In the genomic region with DNA sequence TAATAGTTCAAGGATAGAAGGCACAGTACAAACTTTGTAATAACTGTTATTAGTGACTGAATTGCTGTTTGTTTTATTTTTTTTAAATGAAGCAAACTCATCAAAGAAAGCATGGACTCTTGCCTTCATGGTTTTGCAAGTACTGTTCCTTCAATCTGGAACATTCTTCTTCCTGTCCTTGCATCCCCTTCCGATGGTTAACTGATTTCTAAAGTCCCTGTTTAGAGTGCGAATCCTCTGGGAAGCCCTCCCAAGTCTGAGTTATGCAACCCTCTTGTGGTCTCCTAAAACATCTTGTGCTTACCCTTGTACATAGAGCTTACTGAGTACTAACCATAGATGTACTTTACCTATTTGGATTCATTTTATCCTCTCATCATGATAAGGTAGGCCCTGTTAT, we compare ENCODE assay signal across 20 cellular contexts. TPM values are rescaled to one million over a fixed set of nuclear protein-coding genes. Genes with fewer than 3 reads are reported as not detected.
DNase-seq lines count a peak whose midpoint lies in the region; ATAC-seq, FAIRE-seq and TF ChIP-seq lines count a peak whose summit lies in the region.
"Had no signal": no experiment of that assay in that cellular context is flagged by ENCODE, and none has a peak within 500 bp of the region (broad histone marks: within the 10 kb centered on the region; RNA-seq: fewer than 3 reads in every experiment).

No MANE protein-coding gene starts in this region.

- POLR2A ChIA-PET in HEK293 (lab: Yijun Ruan, JAX), result interaction anchor here (1.0 kb wide), 1 partner anchor 82 kb away, joined by 3 read pairs; the partner anchor contains the start of gene DNTTIP2
- POLR2A ChIA-PET in MCF 10A (lab: Yijun Ruan, JAX), result interaction anchor here (0.6 kb wide), 1 partner anchor 756 kb away, joined by 3 read pairs; no protein-coding TSS in a partner anchor
- POLR2A ChIA-PET in activated CD8-positive, alpha-beta T cell treated with anti-CD3 and anti-CD28 coated beads, Interleukin-2, amount 10 ng/mL, durations not matched to agents 7 days and 5 days (lab: Charles Lee), result no interaction called here
- POLR2A ChIA-PET in CD4-positive, alpha-beta T cell (lab: Charles Lee), result no interaction called here

- H3K4me3 ChIP-seq in HEK293 (ENCODE audit: low read depth, low read length), result no peak overlapping the region
- no peak overlapping the region for H3K4me3 ChIP-seq in uterus
- H3K4me3 ChIP-seq: SJSA1 had no signal

- no peaks in the 10 kb centered on the region for H3K27me3 ChIP-seq in uterus
- no peaks in the 10 kb centered on the region for H3K27me3 ChIP-seq in CD4-positive, alpha-beta T cell (ENCODE audit: control insufficient read depth, insufficient read depth, low read length)
- H3K27me3 ChIP-seq: BE2C, SJSA1 had no signal

- no peak for TF ChIP-seq POLR2A in uterus (IDR thresholded peaks at IDR 0.05)

- no peak for ATAC-seq in activated CD8-positive, alpha-beta T cell treated with anti-CD3 and anti-CD28 coated beads, Interleukin-2, amount 10 ng/mL, durations not matched to agents 7 days and 5 days
- no peak for ATAC-seq in CD4-positive, alpha-beta T cell (ENCODE audit: poor library complexity)
- ATAC-seq: Right ventricle myocardium inferior had no signal

- H3K36me3 Mint-ChIP-seq in MCF 10A (ENCODE audit: insufficient read depth, unreplicated experiment), result no peaks in the 10 kb centered on the region
- H3K36me3 Mint-ChIP-seq in activated CD8-positive, alpha-beta T cell treated with anti-CD3 and anti-CD28 coated beads, Interleukin-2, amount 10 ng/mL, durations not matched to agents 7 days and 5 days (ENCODE audit: low read depth), result no peaks in the 10 kb centered on the region
- H3K36me3 Mint-ChIP-seq in CD4-positive, alpha-beta T cell (ENCODE audit: low read depth), result peaks cover 16% of the 10 kb centered on the region

- no TSS peak for BruUV-seq in MCF 10A (replicated peaks; lab: Mats Ljungman, UMichigan)

- peaks cover 8% of the 10 kb centered on the region for H3K9me3 Mint-ChIP-seq in MCF 10A (ENCODE audit: unreplicated experiment)
- no peaks in the 10 kb centered on the region for H3K9me3 Mint-ChIP-seq in activated CD8-positive, alpha-beta T cell treated with anti-CD3 and anti-CD28 coated beads, Interleukin-2, amount 10 ng/mL, durations not matched to agents 7 days and 5 days (ENCODE audit: insufficient read depth)
- H3K9me3 Mint-ChIP-seq in CD4-positive, alpha-beta T cell, result peaks cover 10% of the 10 kb centered on the region

- no peak for DNase-seq in MCF 10A (ENCODE audit: unreplicated experiment)
- DNase-seq in uterus, result no peak
- no peak for DNase-seq in activated CD8-positive, alpha-beta T cell treated with anti-CD3 and anti-CD28 coated beads, Interleukin-2, amount 10 ng/mL, durations not matched to agents 7 days and 5 days
- no peak for DNase-seq in CD4-positive, alpha-beta T cell
- no peak for DNase-seq in NCI-H2107 treated with DMSO at 0.1 percent for 48 hours (lab: John Stamatoyannopoulos, UW; ENCODE audit: unreplicated experiment)
- DNase-seq: BE2C, GOT3, HCEC 1CT, MV-4-11, NCI-H2029 treated with DMSO at 0.1 percent for 48 hours, NCI-H2171, NCI-H524 treated with DMSO at 0.1 percent for 48 hours, NCI-H82 had no signal

- TF ChIP-seq CTCF in HEK293 (tag by site-specific recombination; IDR thresholded peaks at IDR 0.05) (no peak), MCF 10A (IDR thresholded peaks at IDR 0.05; ENCODE audit: unreplicated experiment) (no peak), uterus (IDR thresholded peaks at IDR 0.05) (no peak)
- no peak for TF ChIP-seq CTCF in CD4-positive, alpha-beta T cell (IDR thresholded peaks at IDR 0.05)

- CTCF ChIA-PET in HEK293 (lab: Yijun Ruan, JAX) (interaction anchor here (1.3 to 1.9 kb wide), 2 partner anchors 19 to 52 kb away, joined by 3 to 10 read pairs; no protein-coding TSS in a partner anchor), MCF 10A (lab: Yijun Ruan, JAX) (no interaction called here)
- CTCF ChIA-PET in activated CD8-positive, alpha-beta T cell treated with anti-CD3 and anti-CD28 coated beads, Interleukin-2, amount 10 ng/mL, durations not matched to agents 7 days and 5 days (lab: Charles Lee), result no interaction called here
- CTCF ChIA-PET in CD4-positive, alpha-beta T cell (lab: Charles Lee), result no interaction called here

- H3K4me3 Mint-ChIP-seq in MCF 10A (ENCODE audit: unreplicated experiment), result no peak overlapping the region
- H3K4me3 Mint-ChIP-seq in activated CD8-positive, alpha-beta T cell treated with anti-CD3 and anti-CD28 coated beads, Interleukin-2, amount 10 ng/mL, durations not matched to agents 7 days and 5 days, result no peak overlapping the region
- no peak overlapping the region for H3K4me3 Mint-ChIP-seq in CD4-positive, alpha-beta T cell

- FAIRE-seq in islet of Langerhans (lab: Jason Lieb, UNC), result peak; percentile 75
- FAIRE-seq: HTR-8/SVneo, RCC 7860 had no signal

- H3K4me1 ChIP-seq in HEK293 (ENCODE audit: control insufficient read depth, insufficient read depth, low read length) (peaks cover 5% of the 10 kb centered on the region), uterus (no peaks in the 10 kb centered on the region)
- H3K4me1 ChIP-seq: BE2C had no signal

- H3K27ac ChIP-seq in HEK293 (ENCODE audit: extremely low read depth, low read depth, low read length) (peak overlapping the region; percentile 13; the same call in 1 of the 2 replicates), uterus (peak overlapping the region; percentile 24 to 56)
- no peak overlapping the region for H3K27ac ChIP-seq in CD4-positive, alpha-beta T cell (ENCODE audit: low read depth, low read length)
- H3K27ac ChIP-seq: KMS-11, SJSA1 had no signal

- intact Hi-C loops in MCF 10A (cut with micrococcal nuclease), result no loop called here
- intact Hi-C loops in uterus (cut with DNase I; ENCODE audit: low total_unique reads), result no loop called here
- intact Hi-C loops in CD4-positive, alpha-beta T cell (cut with DNase I, micrococcal nuclease), result no loop called here

- H3K36me3 ChIP-seq in HEK293 (ENCODE audit: control insufficient read depth in 2 of 2, insufficient read depth in 1 of 2, low read length in 2 of 2), result no peaks in the 10 kb centered on the region
- no peaks in the 10 kb centered on the region for H3K36me3 ChIP-seq in uterus
- H3K36me3 ChIP-seq: BE2C, SJSA1 had no signal

- H3K27me3 Mint-ChIP-seq in MCF 10A (ENCODE audit: insufficient read depth, unreplicated experiment), result no peaks in the 10 kb centered on the region
- H3K27me3 Mint-ChIP-seq in activated CD8-positive, alpha-beta T cell treated with anti-CD3 and anti-CD28 coated beads, Interleukin-2, amount 10 ng/mL, durations not matched to agents 7 days and 5 days (ENCODE audit: low read depth), result no peaks in the 10 kb centered on the region
- H3K27me3 Mint-ChIP-seq in CD4-positive, alpha-beta T cell, result peaks cover 8% of the 10 kb centered on the region

- H3K27ac Mint-ChIP-seq in MCF 10A (ENCODE audit: low read depth, unreplicated experiment), result peak overlapping the region; percentile 82
- H3K27ac Mint-ChIP-seq in activated CD8-positive, alpha-beta T cell treated with anti-CD3 and anti-CD28 coated beads, Interleukin-2, amount 10 ng/mL, durations not matched to agents 7 days and 5 days, result no peak overlapping the region
- H3K27ac Mint-ChIP-seq in CD4-positive, alpha-beta T cell, result no peak overlapping the region

- peaks cover 27% of the 10 kb centered on the region for H3K4me1 Mint-ChIP-seq in MCF 10A (ENCODE audit: insufficient read depth, unreplicated experiment)
- no peaks in the 10 kb centered on the region for H3K4me1 Mint-ChIP-seq in activated CD8-positive, alpha-beta T cell treated with anti-CD3 and anti-CD28 coated beads, Interleukin-2, amount 10 ng/mL, durations not matched to agents 7 days and 5 days (ENCODE audit: low read depth)
- no peaks in the 10 kb centered on the region for H3K4me1 Mint-ChIP-seq in CD4-positive, alpha-beta T cell (ENCODE audit: low read depth)

- H3K9me3 ChIP-seq in HEK293 (ENCODE audit: control insufficient read depth, insufficient read depth, low read depth, low read length) (no peaks in the 10 kb centered on the region), uterus (no peaks in the 10 kb centered on the region)
- H3K9me3 ChIP-seq in CD4-positive, alpha-beta T cell (ENCODE audit: control insufficient read depth, low read length), result peaks cover 5% of the 10 kb centered on the region
- H3K9me3 ChIP-seq: BE2C had no signal

TF ChIP-seq in HEK293, 187 proteins besides CTCF, POLR2A, EP300 and RAD21:
- TF ChIP-seq ZNF585B (tag by site-specific recombination; IDR thresholded peaks at IDR 0.05), result no peak
- TF ChIP-seq ZBTB21 (tag by site-specific recombination; IDR thresholded peaks at IDR 0.05), result no peak
- TF ChIP-seq MZF1 (tag by site-specific recombination; IDR thresholded peaks at IDR 0.05; ENCODE audit: borderline replicate concordance), result peak; percentile 94; the same call in 1 of the 2 replicates
- TF ChIP-seq ZBTB20 (tag by site-specific recombination; IDR thresholded peaks at IDR 0.05), result no peak
- no peak for TF ChIP-seq SCRT2 (tag by site-specific recombination; IDR thresholded peaks at IDR 0.05)
- TF ChIP-seq HIC1 (tag by site-specific recombination; IDR thresholded peaks at IDR 0.05), result no peak

RNA-seq across cellular contexts. Expression of gene GCLM, which starts 52.2 kb away (rescaled TPM):
- 21.1 and 21.3 TPM in 2 replicates for total RNA-seq in MCF 10A (2022)
- total RNA-seq in uterus, result 10 to 100 TPM in 1 of 4 donors, 1 to 10 TPM in 2, under 1 TPM in 1; 0.26 to 13.1 (median 9.2) TPM
- total RNA-seq in activated CD8-positive, alpha-beta T cell treated with anti-CD3 and anti-CD28 coated beads, Interleukin-2, amount 10 ng/mL, durations not matched to agents 7 days and 5 days, result 10 to 100 TPM; 18.8 to 21.7 TPM
- total RNA-seq in CD4-positive, alpha-beta T cell, result 1 to 10 TPM; 6.1 to 6.8 TPM

Comparison
In these comparisons a context has a peak if more than half of its experiments do, and no peak if none do; other contexts are left out.
1. POLR2A ChIA-PET loops: an anchor here in HEK293 (1.0 kb wide) and MCF 10A (0.6 kb wide); none called in activated CD8-positive, alpha-beta T cell treated with anti-CD3 and anti-CD28 coated beads, Interleukin-2, amount 10 ng/mL, durations not matched to agents 7 days and 5 days and CD4-positive, alpha-beta T cell.